In genomic region chr20:33660035-33660684, GRCh38 we compare ENCODE assay signal across 1 cellular context.
TF ChIP-seq lines count a peak whose summit lies in the region.

No MANE protein-coding gene starts in this region.

TF ChIP-seq in GM23338, 12 proteins besides CTCF, POLR2A, EP300 and RAD21 (continued from another document):
- TF ChIP-seq ZNF462 (CRISPR knock-in tag; IDR thresholded peaks at IDR 0.05) (no peak), EZH2phosphoT487 (IDR thresholded peaks at IDR 0.05; ENCODE audit: unreplicated experiment) (no peak), REST (IDR thresholded peaks at IDR 0.05; ENCODE audit: unreplicated experiment) (no peak)
- TF ChIP-seq, protein P1, sequence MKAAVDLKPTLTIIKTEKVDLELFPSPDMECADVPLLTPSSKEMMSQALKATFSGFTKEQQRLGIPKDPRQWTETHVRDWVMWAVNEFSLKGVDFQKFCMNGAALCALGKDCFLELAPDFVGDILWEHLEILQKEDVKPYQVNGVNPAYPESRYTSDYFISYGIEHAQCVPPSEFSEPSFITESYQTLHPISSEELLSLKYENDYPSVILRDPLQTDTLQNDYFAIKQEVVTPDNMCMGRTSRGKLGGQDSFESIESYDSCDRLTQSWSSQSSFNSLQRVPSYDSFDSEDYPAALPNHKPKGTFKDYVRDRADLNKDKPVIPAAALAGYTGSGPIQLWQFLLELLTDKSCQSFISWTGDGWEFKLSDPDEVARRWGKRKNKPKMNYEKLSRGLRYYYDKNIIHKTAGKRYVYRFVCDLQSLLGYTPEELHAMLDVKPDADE (IDR thresholded peaks at IDR 0.05) = no peak
